ENCODE assay signal across 8 cellular contexts in genomic region chr9:114487607-114488300, GRCh38. TPM values are rescaled to one million over a fixed set of nuclear protein-coding genes. Genes with fewer than 3 reads are reported as not detected.
A peak's percentile ranks its signal among the peaks of the same experiment; 100 is the strongest.
DNase-seq lines count a peak whose midpoint lies in the region; ATAC-seq and TF ChIP-seq lines count a peak whose summit lies in the region.

No MANE protein-coding gene starts in this region.

- no peak overlapping the region for H3K27ac ChIP-seq in thoracic aorta

- peak overlapping the region in 2 of 8 donors; percentile 30 to 51 for H3K4me3 Mint-ChIP-seq in naive B cell

- TF ChIP-seq CTCF in epithelial cell of esophagus (IDR thresholded peaks at IDR 0.05; ENCODE audit: insufficient read depth, low read depth, low read length, missing control alignments) (peak; percentile 92), thoracic aorta (IDR thresholded peaks at IDR 0.05) (peak; percentile 75)

- H3K9me3 Mint-ChIP-seq in naive B cell = no peaks in the 10 kb centered on the region

- peaks cover 14 to 28% (median 21%) of the 10 kb centered on the region in 3 donors for H3K4me1 Mint-ChIP-seq in naive B cell

- no peaks in the 10 kb centered on the region for H3K9me3 ChIP-seq in thoracic aorta

- H3K27me3 Mint-ChIP-seq in naive B cell = no peaks in the 10 kb centered on the region

- H3K36me3 Mint-ChIP-seq in naive B cell = peaks cover 0 to 3% of the 10 kb centered on the region in 2 donors

- no peak overlapping the region for H3K4me3 ChIP-seq in epithelial cell of esophagus (ENCODE audit: low read length)
- H3K4me3 ChIP-seq in thoracic aorta = no peak overlapping the region

- peak; percentile 58 for ATAC-seq in GM18870 (IDR thresholded peaks at IDR 0.05; ENCODE audit: unreplicated experiment)
- peak; percentile 48 for ATAC-seq in HG03521 (IDR thresholded peaks at IDR 0.05; ENCODE audit: unreplicated experiment)
- peak; percentile 83 to 94 for ATAC-seq in naive B cell (ENCODE audit: low read depth in 2 of 2)
- no peak for ATAC-seq in thoracic aorta (ENCODE audit: insufficient number of reproducible peaks, low FRiP score, low read depth)

- H3K36me3 ChIP-seq in thoracic aorta = no peaks in the 10 kb centered on the region

- peak overlapping the region in 5 of 6 donors; percentile 5 to 81 (median 55) for H3K27ac Mint-ChIP-seq in naive B cell

- no peaks in the 10 kb centered on the region for H3K4me1 ChIP-seq in thoracic aorta (ENCODE audit: control insufficient read depth in 1 of 2, low read depth in 2 of 2)

- H3K27me3 ChIP-seq in thoracic aorta (replicated peaks; ENCODE audit: insufficient read depth) = no peaks in the 10 kb centered on the region

- DNase-seq in AML-193 (lab: John Stamatoyannopoulos, UW) (peak; percentile 39 to 50), NOMO-1 (lab: John Stamatoyannopoulos, UW; ENCODE audit: unreplicated experiment in 2 of 2) (peak; percentile 36 to 60), epithelial cell of esophagus (ENCODE audit: low read depth) (peak; percentile 76), naive B cell (peak; percentile 63), thoracic aorta (ENCODE audit: low spot score) (no peak)
- peak; percentile 27 for DNase-seq in activated CD8-positive, alpha-beta memory T cell treated with anti-CD3 and anti-CD28 coated beads, Interleukin-2, amount 50 U/mL, for 24 hours (ENCODE audit: extremely low read depth)

RNA-seq across cellular contexts. Expression of gene WHRN, which starts 17.5 kb away (rescaled TPM):
- 1 to 10 TPM in 2 of 6 donors, under 1 TPM in 4; 0.27 to 2.0 (median 0.95) TPM for polyA plus RNA-seq in naive B cell (ENCODE audit: low read depth in 6 of 6)
- total RNA-seq in thoracic aorta = 1 to 10 TPM; 4.1 to 5.1 TPM
